In genomic region chr2:10122500-10123280, GRCh38 we compare ENCODE assay signal across 8 cellular contexts. TPM values are rescaled to one million over a fixed set of nuclear protein-coding genes. Genes with fewer than 3 reads are reported as not detected.
A peak's percentile ranks its signal among the peaks of the same experiment; 100 is the strongest.
DNase-seq lines count a peak whose midpoint lies in the region; ATAC-seq and TF ChIP-seq lines count a peak whose summit lies in the region.

TSS of gene RRM2 (plus strand) at chr2:10122739. CDS start at chr2:10122799, 60 bp downstream.

- H3K9ac ChIP-seq in subcutaneous abdominal adipose tissue (ENCODE audit: low read length in 5 of 5), result peak within 1 kb of the TSS in 3 of 5 donors; percentile 3 to 59 (median 14)

- H3K9me3 ChIP-seq in SJCRH30 (replicated peaks), result no peaks in the 10 kb centered on the region
- no peaks in the 10 kb centered on the region for H3K9me3 ChIP-seq in gastroesophageal sphincter
- H3K9me3 ChIP-seq in neutrophil, result no peaks in the 10 kb centered on the region
- H3K9me3 ChIP-seq in subcutaneous abdominal adipose tissue (ENCODE audit: control insufficient read depth in 5 of 5, low read length in 5 of 5), result no peaks in the 10 kb centered on the region

- TF ChIP-seq POLR2A in gastroesophageal sphincter (IDR thresholded peaks at IDR 0.05), result no peak

- peak; percentile 89 for ATAC-seq in gastroesophageal sphincter

- POLR2A ChIA-PET in HEK293T (lab: Yijun Ruan, JAX), result interaction anchor here (1.2 to 1.3 kb wide), 2 partner anchors 50 to 286 kb away, joined by 3 read pairs; no protein-coding TSS in a partner anchor

- H3K4me3 ChIP-seq in SJCRH30, result peak within 1 kb of the TSS; percentile 94
- H3K4me3 ChIP-seq in gastroesophageal sphincter, result peak within 1 kb of the TSS; percentile 23 to 64
- peak within 1 kb of the TSS; percentile 75 to 91 for H3K4me3 ChIP-seq in neutrophil (ENCODE audit: low read depth in 1 of 2, low read length in 1 of 2)
- H3K4me3 ChIP-seq in subcutaneous abdominal adipose tissue (ENCODE audit: low read depth in 1 of 5, low read length in 5 of 5), result peak within 1 kb of the TSS; percentile 29 to 76 (median 55)

- TF ChIP-seq EP300 in gastroesophageal sphincter (IDR thresholded peaks at IDR 0.05), result no peak

- H3K36me3 ChIP-seq in SJCRH30 (peaks cover 45% of the 10 kb centered on the region), gastroesophageal sphincter (no peaks in the 10 kb centered on the region), neutrophil (no peaks in the 10 kb centered on the region), subcutaneous abdominal adipose tissue (ENCODE audit: control insufficient read depth in 5 of 5, insufficient read depth in 5 of 5, low read length in 5 of 5) (no peaks in the 10 kb centered on the region)

- H3K4me1 ChIP-seq in SJCRH30 (peaks cover 25% of the 10 kb centered on the region), gastroesophageal sphincter (peaks cover 0 to 47% (median 14%) of the 10 kb centered on the region in 3 donors), neutrophil (ENCODE audit: control insufficient read depth in 1 of 2, insufficient read depth in 1 of 2, low read depth in 1 of 2, low read length in 1 of 2) (peaks cover 70 to 85% of the 10 kb centered on the region in 2 experiments), subcutaneous abdominal adipose tissue (ENCODE audit: control insufficient read depth in 5 of 5, insufficient read depth in 5 of 5, low read length in 5 of 5) (peaks cover 0 to 37% (median 34%) of the 10 kb centered on the region in 5 donors)

- CTCF ChIA-PET in HEK293T (lab: Yijun Ruan, JAX), result no interaction called here

- H3K27ac ChIP-seq in SJCRH30, result peak within 1 kb of the TSS; percentile 98
- H3K27ac ChIP-seq in gastroesophageal sphincter, result peak within 1 kb of the TSS in 1 of 4 donors; percentile 12
- peak within 1 kb of the TSS; percentile 87 for H3K27ac ChIP-seq in neutrophil
- no peak within 1 kb of the TSS for H3K27ac ChIP-seq in subcutaneous abdominal adipose tissue (ENCODE audit: low read depth, low read length)

- TF ChIP-seq CTCF in gastroesophageal sphincter (IDR thresholded peaks at IDR 0.05) (no peak), neutrophil (IDR thresholded peaks at IDR 0.05) (peak; percentile 39)

- DNase-seq in GM04503 (ENCODE audit: low read depth), result peak; percentile 42
- peak; percentile 89 for DNase-seq in HEK293T (ENCODE audit: extremely low spot score)
- DNase-seq in MV-4-11 (lab: John Stamatoyannopoulos, UW), result peak; percentile 91
- DNase-seq in SJCRH30, result peak; percentile 99
- peak; percentile 82 for DNase-seq in activated gamma-delta T cell treated with Interleukin-2 at 50 U/mL for 16 hours

- H3K27me3 ChIP-seq in SJCRH30 (no peaks in the 10 kb centered on the region), gastroesophageal sphincter (peaks cover 31% of the 10 kb centered on the region), neutrophil (no peaks in the 10 kb centered on the region), subcutaneous abdominal adipose tissue (ENCODE audit: control insufficient read depth in 5 of 5, insufficient read depth in 4 of 5, low read length in 5 of 5) (peaks cover 10 to 16% (median 13%) of the 10 kb centered on the region in 5 donors)

- 0 to 3% methylated on average over 4 to 8 of the region's 81 CpGs for WGBS in gastroesophageal sphincter (ENCODE audit: low coverage in 1 of 2), 2 donors

TF ChIP-seq in HEK293T, 16 proteins besides CTCF, POLR2A, EP300 and RAD21:
- TF ChIP-seq FOXM1 (IDR thresholded peaks at IDR 0.05; ENCODE audit: borderline replicate concordance) (peak; percentile 74; the same call in 1 of the 2 replicates), ARNT (IDR thresholded peaks at IDR 0.05) (no peak), LEF1 (IDR thresholded peaks at IDR 0.05; ENCODE audit: borderline replicate concordance) (no peak), L3MBTL2 (conservative IDR thresholded peaks at IDR 0.05) (peak; percentile 90), FOXK2 (IDR thresholded peaks at IDR 0.05) (no peak), ELF4 (IDR thresholded peaks at IDR 0.05) (peak; percentile 50; the same call in 1 of the 2 replicates)

RNA-seq across cellular contexts. Expression of gene RRM2, which starts in this region (rescaled TPM):
- 417 and 456 TPM in 2 replicates for total RNA-seq in SJCRH30 (2014; rRNA removed; shearing (Covaris generic))
- total RNA-seq in gastroesophageal sphincter, result 1 to 10 TPM in 3 of 4 donors, under 1 TPM in 1; 0.40 to 3.2 (median 2.0) TPM

Comparison
In these comparisons a context has a peak if more than half of its experiments do, and no peak if none do; other contexts are left out.
1. RNA of gene RRM2 (total RNA-seq): 417 to 456 TPM in SJCRH30; 0.40 to 3.2 TPM in gastroesophageal sphincter; every median in the first group is over 10 times any median in the second.
2. DNase-seq: peak in every context shown above with its lines; median percentile 99 in SJCRH30; 91 in MV-4-11; 89 in HEK293T; 82 in activated gamma-delta T cell treated with Interleukin-2 at 50 U/mL for 16 hours; 42 in GM04503.
3. H3K4me3 ChIP-seq: peak in every context shown above with its lines; median percentile 94 in SJCRH30; 83 in neutrophil; 55 in subcutaneous abdominal adipose tissue; 44 in gastroesophageal sphincter.